1 cellular context compared by ENCODE assay signal in genomic region chr5:82054004-82054710, GRCh38.
TF ChIP-seq lines count a peak whose summit lies in the region.

No MANE protein-coding gene starts in this region.

TF ChIP-seq in GM23338, 12 proteins besides CTCF, POLR2A, EP300 and RAD21 (continued from another document):
- TF ChIP-seq REST (IDR thresholded peaks at IDR 0.05; ENCODE audit: unreplicated experiment) (no peak), ETS1 (IDR thresholded peaks at IDR 0.05) (no peak), ZNF462 (CRISPR knock-in tag; IDR thresholded peaks at IDR 0.05) (no peak)
